In the genomic region with DNA sequence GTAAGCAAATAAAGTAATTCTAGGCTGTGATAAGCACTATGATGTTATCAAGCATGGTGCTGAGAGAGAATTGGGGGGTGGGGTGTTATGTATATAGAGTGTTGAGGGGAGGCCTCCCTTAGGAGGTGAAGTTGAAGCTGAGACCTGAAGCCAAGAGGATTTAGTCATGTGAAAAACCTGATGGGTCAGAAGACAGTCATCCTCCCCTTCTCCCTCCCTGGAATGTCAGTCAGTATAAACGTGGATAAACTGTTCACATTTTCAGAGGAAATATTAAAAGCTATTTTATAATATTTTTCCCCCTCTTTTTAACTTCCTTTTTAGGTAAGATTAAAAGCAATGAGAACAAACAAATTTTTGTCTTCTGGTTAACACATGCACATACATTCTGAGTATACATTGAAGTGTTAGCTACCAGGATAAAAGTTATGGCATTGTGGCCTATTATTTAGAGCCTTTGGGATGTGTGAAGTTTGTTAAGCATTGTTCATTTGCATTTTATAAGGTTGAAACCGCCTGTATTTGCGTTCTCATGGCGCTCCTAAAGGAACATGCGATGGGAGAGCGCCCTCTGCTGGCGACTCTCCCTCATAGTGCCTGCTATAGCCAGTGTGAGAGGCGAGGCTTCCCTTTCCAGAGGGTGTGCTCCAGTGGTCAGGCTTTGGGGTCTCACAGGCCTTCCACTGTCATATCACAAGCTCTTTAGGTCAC, we compare ENCODE assay signal across 8 cellular contexts. TPM values are rescaled to one million over a fixed set of nuclear protein-coding genes. Genes with fewer than 3 reads are reported as not detected.
DNase-seq lines count a peak whose midpoint lies in the region; ATAC-seq, FAIRE-seq and TF ChIP-seq lines count a peak whose summit lies in the region.

No MANE protein-coding gene starts in this region.

- H3K4me3 ChIP-seq in HEK293 (ENCODE audit: low read depth, low read length) (no peak overlapping the region), kidney (ENCODE audit: low read length in 2 of 2) (no peak overlapping the region)

- peaks cover 0 to 36% of the 10 kb centered on the region in 2 experiments; a peak in 2 of 3 replicates for H3K36me3 ChIP-seq in HEK293 (ENCODE audit: control insufficient read depth in 2 of 2, insufficient read depth in 1 of 2, low read length in 2 of 2)
- peaks cover 0 to 6% of the 10 kb centered on the region in 2 donors for H3K36me3 ChIP-seq in kidney (ENCODE audit: control insufficient read depth in 1 of 2, insufficient read depth in 2 of 2, low read length in 2 of 2)

- intact Hi-C loops in Calu3 (cut with micrococcal nuclease; ENCODE audit: unreplicated experiment), result loop anchor here (1.0 to 5.0 kb wide), 2 partner anchors 68 to 123 kb away; a partner anchor contains a TSS
- intact Hi-C loops in kidney (cut with DNase I), result loop anchor here (5.0 kb wide), 1 partner anchor 68 kb away; a partner anchor contains a TSS

- BruUV-seq in Calu3 (replicated peaks; lab: Mats Ljungman, UMichigan), result no TSS peak

- H3K27me3 Mint-ChIP-seq in Calu3 (ENCODE audit: unreplicated experiment), result no peaks in the 10 kb centered on the region

- POLR2A ChIA-PET in HEK293 (lab: Yijun Ruan, JAX), result interaction anchor here (3.6 kb wide), 1 partner anchor 66 kb away, joined by 32 read pairs; a partner anchor contains a TSS

- no peaks in the 10 kb centered on the region for H3K9me3 ChIP-seq in HEK293 (ENCODE audit: control insufficient read depth, insufficient read depth, low read depth, low read length)
- H3K9me3 ChIP-seq in kidney (ENCODE audit: control insufficient read depth in 1 of 2, low read length in 2 of 2), result no peaks in the 10 kb centered on the region

- DNase-seq in Calu3 (peak; percentile 87), NCI-H2196 treated with DMSO at 0.1 percent for 48 hours (lab: John Stamatoyannopoulos, UW; ENCODE audit: unreplicated experiment) (peak; percentile 47), caudate nucleus (lab: John Stamatoyannopoulos, UW) (peak in 58 of 61 donors; percentile 10 to 86 (median 52)), kidney (peak; percentile 88)
- DNase-seq in stimulated activated CD4-positive, alpha-beta T cell treated with anti-CD3 and anti-CD28 coated beads, Interleukin-15, amount 100 ng/mL, for 1 hour (ENCODE audit: low read depth in 1 of 2, low spot score in 1 of 2), result peak; percentile 63 to 74

- H3K36me3 Mint-ChIP-seq in Calu3 (ENCODE audit: insufficient read depth, unreplicated experiment), result peaks cover 28% of the 10 kb centered on the region

- H3K9ac ChIP-seq in kidney (ENCODE audit: low read length in 2 of 2), result no peak overlapping the region

- ATAC-seq in activated CD4-positive, CD25-positive, alpha-beta regulatory T cell treated with anti-CD3 and anti-CD28 coated beads, Interleukin-2, amount 50 U/mL, for 24 hours, result peak; percentile 90
- no peak for ATAC-seq in HG02884 (IDR thresholded peaks at IDR 0.05; ENCODE audit: unreplicated experiment)

- peaks cover 27% of the 10 kb centered on the region for H3K4me1 Mint-ChIP-seq in Calu3 (ENCODE audit: low read depth, unreplicated experiment)

- H3K4me3 Mint-ChIP-seq in Calu3 (ENCODE audit: low read depth, unreplicated experiment), result no peak overlapping the region

- no peaks in the 10 kb centered on the region for H3K9me3 Mint-ChIP-seq in Calu3 (ENCODE audit: low read depth, unreplicated experiment)

- H3K4me1 ChIP-seq in HEK293 (ENCODE audit: control insufficient read depth, insufficient read depth, low read length) (no peaks in the 10 kb centered on the region), kidney (ENCODE audit: control insufficient read depth in 1 of 2, insufficient read depth in 1 of 2, low read depth in 1 of 2, low read length in 2 of 2) (peaks cover 5% of the 10 kb centered on the region in 2 donors)

- peak overlapping the region; percentile 89 for H3K27ac Mint-ChIP-seq in Calu3 (ENCODE audit: unreplicated experiment)

- CTCF ChIA-PET in Calu3 (lab: Charles Lee) (interaction anchor here (0.6 to 3.7 kb wide), 6 partner anchors 9 to 361 kb away, joined by 3 to 33 read pairs (median 4); a partner anchor contains a TSS), HEK293 (lab: Yijun Ruan, JAX) (interaction anchor here (0.6 to 7.1 kb wide), 94 partner anchors 11 to 1662 kb away, joined by 3 to 232 read pairs (median 4); a partner anchor contains a TSS)

- TF ChIP-seq CTCF in Calu3 (IDR thresholded peaks at IDR 0.05; ENCODE audit: unreplicated experiment) (peak; percentile 96), HEK293 (tag by site-specific recombination; IDR thresholded peaks at IDR 0.05) (peak; percentile 84), kidney (IDR thresholded peaks at IDR 0.05; ENCODE audit: borderline replicate concordance, extremely low read depth, insufficient read depth) (peak; percentile 92)

- no peak overlapping the region for H3K27ac ChIP-seq in HEK293 (ENCODE audit: extremely low read depth, low read depth, low read length)
- H3K27ac ChIP-seq in caudate nucleus (ENCODE audit: low read depth, low read length), result no peak overlapping the region
- H3K27ac ChIP-seq in kidney (ENCODE audit: low read depth in 2 of 2, low read length in 2 of 2), result no peak overlapping the region

- no peak for FAIRE-seq in kidney (lab: Jason Lieb, UNC)

TF ChIP-seq in HEK293, 187 proteins besides CTCF, POLR2A, EP300 and RAD21:
- TF ChIP-seq ZNF76 (tag by site-specific recombination; IDR thresholded peaks at IDR 0.05; ENCODE audit: borderline replicate concordance, low read depth) (0 out of 2 replicates have a peak, but pooled peaks have one; percentile 10), SALL2 (tag by site-specific recombination; IDR thresholded peaks at IDR 0.05; ENCODE audit: borderline replicate concordance) (no peak), ZNF501 (tag by site-specific recombination; IDR thresholded peaks at IDR 0.05) (peak; percentile 63; the same call in 1 of the 2 replicates), ZNF654 (tag by site-specific recombination; IDR thresholded peaks at IDR 0.05; ENCODE audit: low read depth) (peak; percentile 95), ZNF561 (tag by site-specific recombination; IDR thresholded peaks at IDR 0.05; ENCODE audit: borderline replicate concordance) (0 out of 2 replicates have a peak, but pooled peaks have one; percentile 46), SP7 (tag by site-specific recombination; IDR thresholded peaks at IDR 0.05) (0 out of 2 replicates have a peak, but pooled peaks have one; percentile 30), YY1 (tag by site-specific recombination; IDR thresholded peaks at IDR 0.05) (0 out of 2 replicates have a peak, but pooled peaks have one; percentile 14), ZNF2 (tag by site-specific recombination; IDR thresholded peaks at IDR 0.05) (peak; percentile 57; the same call in 1 of the 2 replicates), ZSCAN30 (tag by site-specific recombination; IDR thresholded peaks at IDR 0.05) (0 out of 2 replicates have a peak, but pooled peaks have one; percentile 47), ZNF792 (tag by site-specific recombination; IDR thresholded peaks at IDR 0.05) (no peak), KLF1 (tag by site-specific recombination; IDR thresholded peaks at IDR 0.05) (no peak), ZNF660 (tag by site-specific recombination; IDR thresholded peaks at IDR 0.05) (0 out of 2 replicates have a peak, but pooled peaks have one; percentile 73), ZNF24 (tag by site-specific recombination; IDR thresholded peaks at IDR 0.05) (no peak), ZNF391 (tag by site-specific recombination; IDR thresholded peaks at IDR 0.05; ENCODE audit: borderline replicate concordance, low read depth) (0 out of 2 replicates have a peak, but pooled peaks have one; percentile 30)
- TF ChIP-seq, protein P1, sequence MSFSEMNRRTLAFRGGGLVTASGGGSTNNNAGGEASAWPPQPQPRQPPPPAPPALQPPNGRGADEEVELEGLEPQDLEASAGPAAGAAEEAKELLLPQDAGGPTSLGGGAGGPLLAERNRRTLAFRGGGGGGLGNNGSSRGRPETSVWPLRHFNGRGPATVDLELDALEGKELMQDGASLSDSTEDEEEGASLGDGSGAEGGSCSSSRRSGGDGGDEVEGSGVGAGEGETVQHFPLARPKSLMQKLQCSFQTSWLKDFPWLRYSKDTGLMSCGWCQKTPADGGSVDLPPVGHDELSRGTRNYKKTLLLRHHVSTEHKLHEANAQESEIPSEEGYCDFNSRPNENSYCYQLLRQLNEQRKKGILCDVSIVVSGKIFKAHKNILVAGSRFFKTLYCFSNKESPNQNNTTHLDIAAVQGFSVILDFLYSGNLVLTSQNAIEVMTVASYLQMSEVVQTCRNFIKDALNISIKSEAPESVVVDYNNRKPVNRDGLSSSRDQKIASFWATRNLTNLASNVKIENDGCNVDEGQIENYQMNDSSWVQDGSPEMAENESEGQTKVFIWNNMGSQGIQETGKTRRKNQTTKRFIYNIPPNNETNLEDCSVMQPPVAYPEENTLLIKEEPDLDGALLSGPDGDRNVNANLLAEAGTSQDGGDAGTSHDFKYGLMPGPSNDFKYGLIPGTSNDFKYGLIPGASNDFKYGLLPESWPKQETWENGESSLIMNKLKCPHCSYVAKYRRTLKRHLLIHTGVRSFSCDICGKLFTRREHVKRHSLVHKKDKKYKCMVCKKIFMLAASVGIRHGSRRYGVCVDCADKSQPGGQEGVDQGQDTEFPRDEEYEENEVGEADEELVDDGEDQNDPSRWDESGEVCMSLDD (tag by site-specific recombination; IDR thresholded peaks at IDR 0.05), result no peak
- TF ChIP-seq, protein P2, sequence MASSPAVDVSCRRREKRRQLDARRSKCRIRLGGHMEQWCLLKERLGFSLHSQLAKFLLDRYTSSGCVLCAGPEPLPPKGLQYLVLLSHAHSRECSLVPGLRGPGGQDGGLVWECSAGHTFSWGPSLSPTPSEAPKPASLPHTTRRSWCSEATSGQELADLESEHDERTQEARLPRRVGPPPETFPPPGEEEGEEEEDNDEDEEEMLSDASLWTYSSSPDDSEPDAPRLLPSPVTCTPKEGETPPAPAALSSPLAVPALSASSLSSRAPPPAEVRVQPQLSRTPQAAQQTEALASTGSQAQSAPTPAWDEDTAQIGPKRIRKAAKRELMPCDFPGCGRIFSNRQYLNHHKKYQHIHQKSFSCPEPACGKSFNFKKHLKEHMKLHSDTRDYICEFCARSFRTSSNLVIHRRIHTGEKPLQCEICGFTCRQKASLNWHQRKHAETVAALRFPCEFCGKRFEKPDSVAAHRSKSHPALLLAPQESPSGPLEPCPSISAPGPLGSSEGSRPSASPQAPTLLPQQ (tag by site-specific recombination; IDR thresholded peaks at IDR 0.05), result peak; percentile 23; the same call in 1 of the 2 replicates

RNA-seq across cellular contexts. Expression of a gene that starts 35.4 kb away (rescaled TPM):
- 52.3 and 59.3 TPM in 2 replicates for total RNA-seq in Calu3 (2022)
- total RNA-seq in kidney, result 43.3 TPM
- 20.3 TPM for polyA plus RNA-seq in kidney (ENCODE audit: insufficient read depth, low read depth, low replicate concordance)
